Comparison of ENCODE assay signal across 30 cellular contexts in genomic region chr17:49930880-49931279, GRCh38. TPM values are rescaled to one million over a fixed set of nuclear protein-coding genes. Genes with fewer than 3 reads are reported as not detected.
"Had no signal": no experiment of that assay in that cellular context is flagged by ENCODE, and none has a peak within 500 bp of the region (broad histone marks: within the 10 kb centered on the region; RNA-seq: fewer than 3 reads in every experiment).

No MANE protein-coding gene starts in this region.

- H3K4me1 ChIP-seq: pancreas, prostate gland, right lobe of liver, sigmoid colon, stomach, upper lobe of left lung had no signal

- ATAC-seq: naive thymus-derived CD4-positive, alpha-beta T cell; natural killer cell; pancreas; right cardiac atrium; right lobe of liver; stimulated activated effector memory CD8-positive, alpha-beta T cell treated with anti-CD3 and anti-CD28 coated beads, Interleukin-12 subunit alpha, Interleukin-12 subunit beta, amount 100 ng/mL, for 72 hours; stimulated activated naive B cell treated with anti-CD40 and anti-IgM and Interleukin-4, amounts not matched to agents 10 μg/mL and 1 μg/mL and 100 μg/mL, for 72 hours had no signal

- H3K27ac ChIP-seq: neural progenitor cell, neutrophil, pancreas, prostate gland, right lobe of liver, sigmoid colon, stomach, thoracic aorta, thyroid gland, tibial nerve, upper lobe of left lung, vagina had no signal

- H2AFZ ChIP-seq: neural progenitor cell had no signal

- DNase-seq: naive thymus-derived CD4-positive, alpha-beta T cell; natural killer cell; nucleus accumbens; pancreas; retina; right cardiac atrium; right lobe of liver; sigmoid colon; small intestine; stimulated activated CD4-positive, alpha-beta T cell treated with anti-CD3 and anti-CD28 coated beads, Interleukin-15, amount 100 ng/mL, for 24 hours; stimulated activated CD4-positive, alpha-beta T cell treated with anti-CD3 and anti-CD28 coated beads, Interleukin-2, amount 100 ng/mL, for 24 hours; stimulated activated CD4-positive, alpha-beta T cell treated with anti-CD3 and anti-CD28 coated beads, Interleukin-2, amount 100 ng/mL, for 48 hours; stimulated activated CD4-positive, alpha-beta T cell treated with anti-CD3 and anti-CD28 coated beads, Interleukin-4, amount 100 ng/mL, for 24 hours; stimulated activated naive B cell treated with anti-CD40 and anti-IgM and Interleukin-4, amounts not matched to agents 10 μg/mL and 1 μg/mL and 100 μg/mL, for 72 hours; stimulated activated naive CD4-positive, alpha-beta T cell treated with Interleukin-2 at 50 U/mL for 16 hours; stomach; thyroid gland had no signal

- H3K4me2 ChIP-seq: neural progenitor cell had no signal

- H3K9ac ChIP-seq: neural progenitor cell had no signal

- H3K4me3 ChIP-seq: neural progenitor cell, pancreas, prostate gland, right lobe of liver, sigmoid colon, stomach, thoracic aorta, thyroid gland, tibial nerve, upper lobe of left lung, vagina had no signal

- H3K36me3 ChIP-seq: neural progenitor cell, neutrophil, pancreas, prostate gland, right lobe of liver, sigmoid colon, stomach, thoracic aorta, thyroid gland, tibial nerve, upper lobe of left lung, vagina had no signal

- H3K9me3 ChIP-seq: neutrophil, pancreas, prostate gland, right lobe of liver, sigmoid colon, stomach, thoracic aorta, thyroid gland, tibial nerve, upper lobe of left lung, vagina had no signal

- H3K27me3 ChIP-seq: neural progenitor cell, pancreas, right lobe of liver, thyroid gland, upper lobe of left lung, vagina had no signal

RNA-seq across cellular contexts. Expression of gene DLX4, which starts 38.1 kb away (rescaled TPM):
- total RNA-seq: osteocyte, prostate gland, pulmonary artery endothelial cell, right lobe of liver, sigmoid colon, skeletal muscle tissue, stomach, temporal lobe, thoracic aorta, tibial nerve had no signal
- polyA plus RNA-seq: naive thymus-derived CD4-positive, alpha-beta T cell; neural cell had no signal
